Comparison of ENCODE assay signal across 24 cellular contexts in genomic region chr4:83751336-83751949, GRCh38.
DNase-seq lines count a peak whose midpoint lies in the region; ATAC-seq and TF ChIP-seq lines count a peak whose summit lies in the region.
"Had no signal": no experiment of that assay in that cellular context is flagged by ENCODE, and none has a peak within 500 bp of the region (broad histone marks: within the 10 kb centered on the region; RNA-seq: fewer than 3 reads in every experiment).

No MANE protein-coding gene starts in this region.

- H3K4me3 ChIP-seq in smooth muscle cell (no peak overlapping the region), colonic mucosa (no peak overlapping the region)
- H3K4me3 ChIP-seq: cardiac muscle cell, psoas muscle had no signal

- POLR2A ChIA-PET in RWPE1 (lab: Yijun Ruan, JAX; ENCODE audit: low non-redundant PET): no interaction called here

- no peaks in the 10 kb centered on the region for H3K9me3 ChIP-seq in smooth muscle cell (replicated peaks; ENCODE audit: low read depth)
- no peaks in the 10 kb centered on the region for H3K9me3 ChIP-seq in colonic mucosa
- H3K9me3 ChIP-seq: psoas muscle had no signal

- no peak overlapping the region for H3K4me2 ChIP-seq in smooth muscle cell

- TF ChIP-seq CTCF in RWPE1 (conservative IDR thresholded peaks at IDR 0.05; ENCODE audit: low read depth): no peak
- TF ChIP-seq CTCF in smooth muscle cell (IDR thresholded peaks at IDR 0.05; ENCODE audit: borderline replicate concordance, insufficient read depth, poor library complexity, severe bottlenecking): no peak
- no peak for TF ChIP-seq CTCF in colonic mucosa (IDR thresholded peaks at IDR 0.05)

- H3K79me2 ChIP-seq in smooth muscle cell (ENCODE audit: low read depth): no peaks in the 10 kb centered on the region

- no peaks in the 10 kb centered on the region for H3K27me3 ChIP-seq in smooth muscle cell (ENCODE audit: low read depth)
- no peaks in the 10 kb centered on the region for H3K27me3 ChIP-seq in colonic mucosa
- H3K27me3 ChIP-seq: cardiac muscle cell had no signal

- DNase-seq in NCI-H1105 treated with DMSO at 0.1 percent for 48 hours (lab: John Stamatoyannopoulos, UW): peak; percentile 1
- no peak for DNase-seq in NCI-H1105 (lab: John Stamatoyannopoulos, UW)
- DNase-seq in RWPE1 (ENCODE audit: low spot score): peak; percentile 42
- DNase-seq in smooth muscle cell (lab: John Stamatoyannopoulos, UW; ENCODE audit: unreplicated experiment): no peak
- no peak for DNase-seq in left ventricle myocardium superior
- DNase-seq in colonic mucosa: no peak
- DNase-seq: activated CD4-positive, alpha-beta T cell treated with anti-CD3 and anti-CD28 coated beads, Interleukin-2, amount 10 ng/mL, durations not matched to agents 7 days and 5 days; activated naive CD4-positive, alpha-beta T cell treated with anti-CD3 and anti-CD28 coated beads, Interleukin-2, amount 10 ng/mL, durations not matched to agents 7 days and 5 days; amniotic stem cell; CD8-positive, alpha-beta memory T cell; DMS153; endodermal cell; left colon; naive B cell; NCI-H2171 treated with DMSO at 0.1 percent for 48 hours; NCI-H69; psoas muscle; stimulated activated CD4-positive, alpha-beta T cell treated with anti-CD3 and anti-CD28 coated beads, Interleukin-1b, Interleukin-23, amount 100 ng/mL, for 48 hours; T-helper 9 cell had no signal

- no peaks in the 10 kb centered on the region for H3F3A ChIP-seq in smooth muscle cell (ENCODE audit: low read depth)

- no peaks in the 10 kb centered on the region for H3K36me3 ChIP-seq in smooth muscle cell (ENCODE audit: low read depth)
- H3K36me3 ChIP-seq in colonic mucosa: no peaks in the 10 kb centered on the region
- H3K36me3 ChIP-seq: cardiac muscle cell had no signal

- H3K4me1 ChIP-seq in smooth muscle cell (ENCODE audit: low read depth): no peaks in the 10 kb centered on the region
- H3K4me1 ChIP-seq in colonic mucosa: no peaks in the 10 kb centered on the region
- H3K4me1 ChIP-seq: psoas muscle had no signal

- no peaks in the 10 kb centered on the region for H4K20me1 ChIP-seq in smooth muscle cell (ENCODE audit: low read depth)

- H3K27ac ChIP-seq in RWPE1 (no peak overlapping the region), smooth muscle cell (ENCODE audit: low read depth) (peak overlapping the region; percentile 55), colonic mucosa (no peak overlapping the region)
- H3K27ac ChIP-seq: 22Rv1, cardiac muscle cell, psoas muscle had no signal

- 44% methylated on average over 1 of the region's 1 CpG for WGBS in smooth muscle cell (ENCODE audit: low lambda C conversion rate)

- CTCF ChIA-PET in RWPE1 (lab: Yijun Ruan, JAX): no interaction called here

- H2AFZ ChIP-seq in smooth muscle cell (ENCODE audit: low read depth): no peak overlapping the region

- ATAC-seq in esophagus mucosa (peak; percentile 41), left ventricle myocardium superior (no peak), GM21381 (IDR thresholded peaks at IDR 0.05; ENCODE audit: unreplicated experiment) (no peak)
- ATAC-seq: left colon, psoas muscle, SK-N-SH treated with all-trans-retinoic acid at 6 μM for 48 hours had no signal

- intact Hi-C loops in left ventricle myocardium superior (cut with micrococcal nuclease): no loop called here
- intact Hi-C loops in colonic mucosa (cut with DNase I): no loop called here

- no peak overlapping the region for H3K9ac ChIP-seq in smooth muscle cell (ENCODE audit: low read depth)
- no peak overlapping the region for H3K9ac ChIP-seq in colonic mucosa (ENCODE audit: low read depth in 2 of 2, low read length in 2 of 2)

Comparison
In these comparisons a context has a peak if more than half of its experiments do, and no peak if none do; other contexts are left out.
1. DNase-seq: peak in NCI-H1105 treated with DMSO at 0.1 percent for 48 hours (single experiment) and RWPE1 (single experiment); none in NCI-H1105 (single experiment), smooth muscle cell (single experiment), left ventricle myocardium superior (single experiment) and colonic mucosa (single experiment).